In the genomic region with DNA sequence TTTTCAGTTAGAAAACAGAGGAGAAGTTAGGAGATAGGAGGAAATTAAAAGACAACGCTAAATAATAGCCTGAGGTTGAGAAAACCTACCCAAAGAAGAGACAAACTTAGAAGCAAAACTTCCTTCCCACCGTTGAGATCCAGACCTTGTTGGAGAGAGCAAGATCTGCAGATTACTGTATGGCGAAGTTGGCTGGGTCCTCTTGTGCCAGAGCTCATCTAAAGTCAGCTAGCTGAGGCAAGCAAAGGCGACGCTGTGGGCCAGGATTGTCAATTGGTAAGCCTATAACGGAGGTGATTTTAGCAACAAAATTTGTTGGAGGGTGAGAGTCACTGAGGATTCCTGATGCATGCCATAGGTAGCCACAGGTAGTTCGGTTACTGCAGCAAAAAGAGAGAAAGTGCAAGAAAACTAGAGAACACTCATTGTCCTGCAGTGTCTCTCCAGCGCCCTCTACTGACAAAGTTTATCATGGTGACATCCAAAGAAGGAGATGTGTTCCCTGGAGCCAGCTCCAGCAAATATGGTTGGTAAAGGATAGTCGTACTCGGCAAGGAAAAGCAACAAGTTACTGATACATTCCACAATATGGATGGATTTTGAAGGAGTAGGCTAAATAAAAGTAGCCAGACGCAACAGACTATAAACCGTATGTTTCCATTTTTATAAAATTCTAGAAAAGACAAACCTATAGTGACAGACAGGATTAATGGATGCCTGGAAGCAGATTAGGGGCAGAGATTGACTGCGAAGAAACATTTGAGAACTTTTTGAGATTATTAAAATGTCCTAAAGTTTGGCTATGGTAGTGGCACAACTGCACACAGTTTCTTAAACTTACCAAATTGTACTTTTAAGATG, we compare ENCODE assay signal across 9 cellular contexts. TPM values are rescaled to one million over a fixed set of nuclear protein-coding genes. Genes with fewer than 3 reads are reported as not detected.
DNase-seq lines count a peak whose midpoint lies in the region; ATAC-seq and TF ChIP-seq lines count a peak whose summit lies in the region.
"Had no signal": no experiment of that assay in that cellular context is flagged by ENCODE, and none has a peak within 500 bp of the region (broad histone marks: within the 10 kb centered on the region; RNA-seq: fewer than 3 reads in every experiment).

No MANE protein-coding gene starts in this region.

- H3K9me3 Mint-ChIP-seq in effector memory CD8-positive, alpha-beta T cell: no peaks in the 10 kb centered on the region

- H3K36me3 Mint-ChIP-seq in effector memory CD8-positive, alpha-beta T cell (ENCODE audit: insufficient read depth): no peaks in the 10 kb centered on the region
- H3K36me3 Mint-ChIP-seq: activated naive CD8-positive, alpha-beta T cell had no signal

- H3K4me2 ChIP-seq in trophoblast cell (ENCODE audit: low read length): no peak overlapping the region

- H3K9me3 ChIP-seq in trophoblast cell (ENCODE audit: insufficient read depth, low read depth, low read length) (no peaks in the 10 kb centered on the region), tibial artery (no peaks in the 10 kb centered on the region)

- H2AK5ac ChIP-seq in trophoblast cell (ENCODE audit: low read length): no peak overlapping the region

- H3K4me1 ChIP-seq in trophoblast cell (ENCODE audit: control insufficient read depth in 1 of 2, insufficient read depth in 2 of 2, low read length in 2 of 2) (no peaks in the 10 kb centered on the region), tibial artery (no peaks in the 10 kb centered on the region)

- H2AFZ ChIP-seq in trophoblast cell (ENCODE audit: insufficient read depth, low read length, poor library complexity): no peak overlapping the region

- peak; percentile 0 for DNase-seq in NCI-H2029 (lab: John Stamatoyannopoulos, UW)
- DNase-seq in NCI-H2029 treated with DMSO at 0.1 percent for 48 hours (lab: John Stamatoyannopoulos, UW): no peak
- peak; percentile 11 for DNase-seq in RKO (ENCODE audit: low spot score)
- DNase-seq in effector memory CD8-positive, alpha-beta T cell: peak; percentile 31 to 47 (median 46)
- peak; percentile 47 to 91 for DNase-seq in trophoblast cell
- no peak for DNase-seq in tibial artery

- H4K12ac ChIP-seq in trophoblast cell (ENCODE audit: low read depth, low read length): no peak overlapping the region

- no peaks in the 10 kb centered on the region for H3K79me2 ChIP-seq in trophoblast cell (ENCODE audit: control insufficient read depth, insufficient read depth, low read length, poor library complexity)

- TF ChIP-seq CTCF in tibial artery (IDR thresholded peaks at IDR 0.05): no peak

- no peak overlapping the region for H4K91ac ChIP-seq in trophoblast cell (ENCODE audit: low read depth, low read length)

- no peak overlapping the region for H3K9ac ChIP-seq in trophoblast cell (ENCODE audit: low read length)

- H3K27me3 ChIP-seq in trophoblast cell (ENCODE audit: insufficient read depth, low read length) (no peaks in the 10 kb centered on the region), tibial artery (no peaks in the 10 kb centered on the region)

- H3K4me3 Mint-ChIP-seq in effector memory CD8-positive, alpha-beta T cell: no peak overlapping the region
- H3K4me3 Mint-ChIP-seq: activated naive CD8-positive, alpha-beta T cell had no signal

- ATAC-seq in GM18867 (IDR thresholded peaks at IDR 0.05; ENCODE audit: unreplicated experiment) (peak; percentile 84), HG03442 (IDR thresholded peaks at IDR 0.05; ENCODE audit: unreplicated experiment) (peak; percentile 68)
- ATAC-seq in effector memory CD8-positive, alpha-beta T cell (replicated peaks): peak; percentile 46

- no peaks in the 10 kb centered on the region for H3K27me3 Mint-ChIP-seq in effector memory CD8-positive, alpha-beta T cell

- no peak overlapping the region for H3K27ac ChIP-seq in trophoblast cell (ENCODE audit: low read depth, low read length)
- H3K27ac ChIP-seq in tibial artery: no peak overlapping the region

- no peak overlapping the region for H3K4ac ChIP-seq in trophoblast cell (ENCODE audit: low read depth, low read length)

- H3K36me3 ChIP-seq in trophoblast cell (ENCODE audit: control insufficient read depth in 1 of 2, insufficient read depth in 2 of 2, low read length in 2 of 2) (no peaks in the 10 kb centered on the region), tibial artery (no peaks in the 10 kb centered on the region)

- H3K79me1 ChIP-seq in trophoblast cell (ENCODE audit: low read length): no peaks in the 10 kb centered on the region

- no peak overlapping the region for H4K8ac ChIP-seq in trophoblast cell (ENCODE audit: low read depth, low read length)

- H3K4me3 ChIP-seq in trophoblast cell (ENCODE audit: low read depth, low read length) (no peak overlapping the region), tibial artery (no peak overlapping the region)

- no peak overlapping the region for H3K14ac ChIP-seq in trophoblast cell (ENCODE audit: low read length)

- WGBS in trophoblast cell (ENCODE audit: extremely low coverage, insufficient coverage, insufficient read length): no CpG with 5 or more reads among the region's 13 CpGs

- no peak overlapping the region for H3K18ac ChIP-seq in trophoblast cell (ENCODE audit: low read length)

- H2BK12ac ChIP-seq in trophoblast cell (ENCODE audit: low read length): no peak overlapping the region

- H2BK120ac ChIP-seq in trophoblast cell (ENCODE audit: insufficient read depth, low read length, poor library complexity): no peak overlapping the region

- H2BK5ac ChIP-seq in trophoblast cell (ENCODE audit: low read depth, low read length, poor library complexity): no peak overlapping the region

- H3K4me1 Mint-ChIP-seq in effector memory CD8-positive, alpha-beta T cell (ENCODE audit: low read depth in 2 of 2): peaks cover 0 to 5% of the 10 kb centered on the region in 2 donors

- intact Hi-C loops in tibial artery (cut with DNase I; ENCODE audit: low total_unique reads): no loop called here

- H3K23ac ChIP-seq in trophoblast cell (ENCODE audit: low read length): no peak overlapping the region

- no peak overlapping the region for H3K27ac Mint-ChIP-seq in effector memory CD8-positive, alpha-beta T cell
- H3K27ac Mint-ChIP-seq: activated naive CD8-positive, alpha-beta T cell had no signal

RNA-seq across cellular contexts. Expression of a gene that starts 9.8 kb away (rescaled TPM):
- polyA plus RNA-seq in trophoblast cell (2013): not detected in 2 replicates

RNA-seq across cellular contexts. Expression of a gene that starts 46.6 kb away (rescaled TPM):
- not detected in 2 replicates for polyA plus RNA-seq in trophoblast cell (2013)

Comparison
In these comparisons a context has a peak if more than half of its experiments do, and no peak if none do; other contexts are left out.
1. DNase-seq: peak in NCI-H2029 (single experiment), RKO (single experiment), effector memory CD8-positive, alpha-beta T cell (3 of 3) and trophoblast cell (2 of 2); none in NCI-H2029 treated with DMSO at 0.1 percent for 48 hours (single experiment) and tibial artery (0 of 2).
2. Peak in every context shown above with its lines, with median percentiles within 50 percentile points of each other: ATAC-seq.